In genomic region chr11:73267122-73267846, GRCh38 we compare ENCODE assay signal across 29 cellular contexts. TPM values are rescaled to one million over a fixed set of nuclear protein-coding genes. Genes with fewer than 3 reads are reported as not detected.
A peak's percentile ranks its signal among the peaks of the same experiment; 100 is the strongest.
DNase-seq lines count a peak whose midpoint lies in the region; ATAC-seq and TF ChIP-seq lines count a peak whose summit lies in the region.
"Had no signal": no experiment of that assay in that cellular context is flagged by ENCODE, and none has a peak within 500 bp of the region (broad histone marks: within the 10 kb centered on the region; RNA-seq: fewer than 3 reads in every experiment).

No MANE protein-coding gene starts in this region.

- peak overlapping the region; percentile 33; the same call in 1 of the 2 replicates for H2AFZ ChIP-seq in Loucy (ENCODE audit: low read length)
- no peak overlapping the region for H2AFZ ChIP-seq in mesenchymal stem cell (ENCODE audit: low read depth, low read length)
- H2AFZ ChIP-seq: parathyroid adenoma had no signal

- peaks cover 42% of the 10 kb centered on the region for H3K27me3 Mint-ChIP-seq in activated CD8-positive, alpha-beta memory T cell treated with anti-CD3 and anti-CD28 coated beads, Interleukin-2, amount 10 ng/mL, durations not matched to agents 7 days and 5 days

- H3K9me2 ChIP-seq in Loucy (replicated peaks; ENCODE audit: low read depth, low read length): no peaks in the 10 kb centered on the region

- H3K27me3 ChIP-seq in Loucy (ENCODE audit: insufficient read depth, low read length, poor library complexity, severe bottlenecking): no peaks in the 10 kb centered on the region
- H3K27me3 ChIP-seq in mesenchymal stem cell (ENCODE audit: control insufficient read depth in 1 of 2, insufficient read depth in 1 of 2, low read length in 2 of 2): peaks cover 10 to 29% of the 10 kb centered on the region in 2 experiments
- H3K27me3 ChIP-seq in thoracic aorta (replicated peaks; ENCODE audit: insufficient read depth): no peaks in the 10 kb centered on the region
- H3K27me3 ChIP-seq in lower lobe of right lung (ENCODE audit: low read depth): peaks cover 22% of the 10 kb centered on the region

- H3K14ac ChIP-seq in mesenchymal stem cell (ENCODE audit: low read length in 2 of 2): no peak overlapping the region

- H3K18ac ChIP-seq in mesenchymal stem cell (ENCODE audit: low read depth in 1 of 2, low read length in 2 of 2): no peak overlapping the region

- no peak overlapping the region for H2AK5ac ChIP-seq in mesenchymal stem cell (ENCODE audit: low read length, severe bottlenecking)

- no peaks in the 10 kb centered on the region for H3K79me1 ChIP-seq in mesenchymal stem cell (replicated peaks; ENCODE audit: low read length, poor library complexity, severe bottlenecking)

- intact Hi-C loops in lower lobe of right lung (cut with DNase I): no loop called here

- no peaks in the 10 kb centered on the region for H4K20me1 ChIP-seq in Loucy (ENCODE audit: insufficient read depth, low read length, poor library complexity, severe bottlenecking)

- H3K36me3 ChIP-seq in Loucy (ENCODE audit: insufficient read depth, low read length): no peaks in the 10 kb centered on the region
- H3K36me3 ChIP-seq in mesenchymal stem cell (ENCODE audit: control insufficient read depth in 1 of 2, insufficient read depth in 2 of 2, low read depth in 1 of 2, low read length in 2 of 2): no peaks in the 10 kb centered on the region
- H3K36me3 ChIP-seq in thoracic aorta: no peaks in the 10 kb centered on the region
- no peaks in the 10 kb centered on the region for H3K36me3 ChIP-seq in lower lobe of right lung
- H3K36me3 ChIP-seq: adrenal gland, brain microvascular endothelial cell, heart right ventricle, sigmoid colon, upper lobe of right lung had no signal

- CTCF ChIA-PET in activated CD8-positive, alpha-beta memory T cell treated with anti-CD3 and anti-CD28 coated beads, Interleukin-2, amount 10 ng/mL, durations not matched to agents 7 days and 5 days (lab: Charles Lee): interaction anchor here (0.8 to 1.0 kb wide), 2 partner anchors 13 to 31 kb away, joined by 3 read pairs; no protein-coding TSS in a partner anchor

- H2BK12ac ChIP-seq in mesenchymal stem cell (ENCODE audit: low read length in 2 of 2): no peak overlapping the region

- H3K4me3 Mint-ChIP-seq in activated CD8-positive, alpha-beta memory T cell treated with anti-CD3 and anti-CD28 coated beads, Interleukin-2, amount 10 ng/mL, durations not matched to agents 7 days and 5 days: no peak overlapping the region
- H3K4me3 Mint-ChIP-seq: mesothelial cell of epicardium; naive thymus-derived CD8-positive, alpha-beta T cell; stimulated activated naive CD8-positive, alpha-beta T cell treated with anti-CD3 and anti-CD28 coated beads, Interleukin-15, amount 100 ng/mL, for 72 hours had no signal

- no peak overlapping the region for H2BK5ac ChIP-seq in mesenchymal stem cell (ENCODE audit: low read depth, low read length, poor library complexity, severe bottlenecking)

- no peaks in the 10 kb centered on the region for H3K36me3 Mint-ChIP-seq in activated CD8-positive, alpha-beta memory T cell treated with anti-CD3 and anti-CD28 coated beads, Interleukin-2, amount 10 ng/mL, durations not matched to agents 7 days and 5 days
- H3K36me3 Mint-ChIP-seq: mesothelial cell of epicardium; naive thymus-derived CD8-positive, alpha-beta T cell had no signal

- no peaks in the 10 kb centered on the region for H3K9me3 Mint-ChIP-seq in activated CD8-positive, alpha-beta memory T cell treated with anti-CD3 and anti-CD28 coated beads, Interleukin-2, amount 10 ng/mL, durations not matched to agents 7 days and 5 days (ENCODE audit: low read depth)
- H3K9me3 Mint-ChIP-seq: naive thymus-derived CD8-positive, alpha-beta T cell; stimulated activated naive CD8-positive, alpha-beta T cell treated with anti-CD3 and anti-CD28 coated beads, Interleukin-15, amount 100 ng/mL, for 72 hours had no signal

- H3K4me1 Mint-ChIP-seq in activated CD8-positive, alpha-beta memory T cell treated with anti-CD3 and anti-CD28 coated beads, Interleukin-2, amount 10 ng/mL, durations not matched to agents 7 days and 5 days: peaks cover 9% of the 10 kb centered on the region

- H3K79me2 ChIP-seq in Loucy (ENCODE audit: insufficient read depth, low read length): no peaks in the 10 kb centered on the region
- H3K79me2 ChIP-seq: parathyroid adenoma had no signal

- H3K4me1 ChIP-seq in Loucy (ENCODE audit: insufficient read depth, low read length, poor library complexity, severe bottlenecking): peaks cover 9% of the 10 kb centered on the region
- peaks cover 16% of the 10 kb centered on the region for H3K4me1 ChIP-seq in mesenchymal stem cell (ENCODE audit: control insufficient read depth, insufficient read depth, low read depth, low read length)
- H3K4me1 ChIP-seq in thoracic aorta (ENCODE audit: control insufficient read depth in 1 of 2, low read depth in 2 of 2): peaks cover 7 to 35% of the 10 kb centered on the region in 2 donors
- peaks cover 28% of the 10 kb centered on the region for H3K4me1 ChIP-seq in lower lobe of right lung
- H3K4me1 ChIP-seq: adrenal gland, foreskin keratinocyte, parathyroid adenoma had no signal

- H4K91ac ChIP-seq in mesenchymal stem cell (ENCODE audit: low read length): no peak overlapping the region

- no peak overlapping the region for H3K27ac Mint-ChIP-seq in activated CD8-positive, alpha-beta memory T cell treated with anti-CD3 and anti-CD28 coated beads, Interleukin-2, amount 10 ng/mL, durations not matched to agents 7 days and 5 days
- H3K27ac Mint-ChIP-seq: mesothelial cell of epicardium; naive thymus-derived CD8-positive, alpha-beta T cell; stimulated activated naive CD8-positive, alpha-beta T cell treated with anti-CD3 and anti-CD28 coated beads, Interleukin-15, amount 100 ng/mL, for 72 hours had no signal

- H3K4me3 ChIP-seq in Loucy (ENCODE audit: low read length, poor library complexity, severe bottlenecking) (no peak overlapping the region), mesenchymal stem cell (ENCODE audit: insufficient read depth in 1 of 2, low read depth in 1 of 2, low read length in 2 of 2) (no peak overlapping the region), thoracic aorta (no peak overlapping the region), lower lobe of right lung (no peak overlapping the region)
- H3K4me3 ChIP-seq: adrenal gland, heart right ventricle, sigmoid colon, upper lobe of right lung had no signal

- H3K27ac ChIP-seq in mesenchymal stem cell (ENCODE audit: low read length, poor library complexity, severe bottlenecking) (no peak overlapping the region), thoracic aorta (peak overlapping the region; percentile 54 to 69), lower lobe of right lung (no peak overlapping the region)
- H3K27ac ChIP-seq: adrenal gland, brain microvascular endothelial cell, foreskin keratinocyte, HL-60, parathyroid adenoma, sigmoid colon, upper lobe of right lung had no signal

- WGBS in mesenchymal stem cell: 79% methylated on average over 3 of the region's 3 CpGs

- H3F3A ChIP-seq in Loucy (ENCODE audit: low read depth): no peaks in the 10 kb centered on the region

- H3K23ac ChIP-seq in mesenchymal stem cell (ENCODE audit: low read length in 2 of 2): no peak overlapping the region

- H3K9me3 ChIP-seq in Loucy (ENCODE audit: insufficient read depth, low read depth, low read length): no peaks in the 10 kb centered on the region
- H3K9me3 ChIP-seq in mesenchymal stem cell (ENCODE audit: control insufficient read depth, low read length): no peaks in the 10 kb centered on the region
- H3K9me3 ChIP-seq in thoracic aorta: no peaks in the 10 kb centered on the region
- no peaks in the 10 kb centered on the region for H3K9me3 ChIP-seq in lower lobe of right lung
- H3K9me3 ChIP-seq: adrenal gland, heart right ventricle, sigmoid colon, upper lobe of right lung had no signal

- no peak overlapping the region for H3K4ac ChIP-seq in mesenchymal stem cell (ENCODE audit: low read depth in 1 of 2, low read length in 2 of 2)

- no peak overlapping the region for H4K8ac ChIP-seq in mesenchymal stem cell (ENCODE audit: low read length)

- DNase-seq in activated CD8-positive, alpha-beta memory T cell treated with anti-CD3 and anti-CD28 coated beads, Interleukin-2, amount 50 U/mL, for 48 hours: peak; percentile 33
- no peak for DNase-seq in activated CD8-positive, alpha-beta memory T cell treated with anti-CD3 and anti-CD28 coated beads, Interleukin-2, amount 10 ng/mL, durations not matched to agents 7 days and 5 days
- DNase-seq in mesenchymal stem cell: no peak
- DNase-seq in thoracic aorta (ENCODE audit: low spot score): no peak
- DNase-seq in NCI-H2081 treated with DMSO at 0.1 percent for 48 hours (lab: John Stamatoyannopoulos, UW): no peak
- DNase-seq in lower lobe of right lung: no peak
- no peak for DNase-seq in activated naive CD4-positive, alpha-beta T cell treated with Interleukin-2 at 50 U/mL for 16 hours
- DNase-seq: activated naive CD4-positive, alpha-beta T cell; activated T-cell treated with anti-CD3 and anti-CD28 coated beads for 4 hours; brain microvascular endothelial cell; C1 segment of cervical spinal cord; foreskin keratinocyte; heart right ventricle; Kasumi-1; naive thymus-derived CD8-positive, alpha-beta T cell; NCI-H187; NCI-H226; NCI-H774; stimulated activated naive CD8-positive, alpha-beta T cell treated with anti-CD3 and anti-CD28 coated beads, Interleukin-15, amount 100 ng/mL, for 72 hours; upper lobe of right lung had no signal

- H3K9ac ChIP-seq in Loucy (ENCODE audit: low read depth, low read length, poor library complexity, severe bottlenecking) (no peak overlapping the region), mesenchymal stem cell (ENCODE audit: low read length) (no peak overlapping the region)
- H3K9ac ChIP-seq: parathyroid adenoma had no signal

- peak overlapping the region; percentile 17 for H2BK15ac ChIP-seq in mesenchymal stem cell (ENCODE audit: low read depth, poor library complexity, severe bottlenecking)

- TF ChIP-seq CTCF in Loucy (conservative IDR thresholded peaks at IDR 0.05; ENCODE audit: low read length): no peak
- TF ChIP-seq CTCF in thoracic aorta (IDR thresholded peaks at IDR 0.05): no peak
- no peak for TF ChIP-seq CTCF in lower lobe of right lung (IDR thresholded peaks at IDR 0.05)

- no peak overlapping the region for H2BK120ac ChIP-seq in mesenchymal stem cell (ENCODE audit: low read depth, low read length)

- ATAC-seq in activated CD8-positive, alpha-beta memory T cell treated with anti-CD3 and anti-CD28 coated beads, Interleukin-2, amount 10 ng/mL, durations not matched to agents 7 days and 5 days: no peak
- ATAC-seq in thoracic aorta (ENCODE audit: insufficient number of reproducible peaks, low FRiP score, low read depth): no peak
- ATAC-seq in lower lobe of right lung: no peak
- ATAC-seq: esophagus mucosa; foreskin keratinocyte; HCT116; naive thymus-derived CD8-positive, alpha-beta T cell; stimulated activated naive CD8-positive, alpha-beta T cell treated with anti-CD3 and anti-CD28 coated beads, Interleukin-15, amount 100 ng/mL, for 72 hours; upper lobe of right lung had no signal

- H3K4me2 ChIP-seq in Loucy (ENCODE audit: low read depth, low read length, poor library complexity, severe bottlenecking) (no peak overlapping the region), mesenchymal stem cell (ENCODE audit: low read length, poor library complexity, severe bottlenecking) (no peak overlapping the region)

RNA-seq across cellular contexts. Expression of gene P2RY6, which starts 4.9 kb away (rescaled TPM):
- not detected for total RNA-seq in activated CD8-positive, alpha-beta memory T cell treated with anti-CD3 and anti-CD28 coated beads, Interleukin-2, amount 10 ng/mL, durations not matched to agents 7 days and 5 days
- polyA plus RNA-seq in mesenchymal stem cell (2013, experiment 1 of 2): 0.35 TPM
- 0.21 TPM for polyA plus RNA-seq in mesenchymal stem cell (2013, experiment 2 of 2)
- 10 to 100 TPM in 1 of 2 donors, 1 to 10 TPM in 1; 7.7 to 13.4 TPM for total RNA-seq in thoracic aorta
- total RNA-seq in lower lobe of right lung: 3.6 TPM
- total RNA-seq: foreskin keratinocyte, OCI-LY7 had no signal
- polyA plus RNA-seq: foreskin keratinocyte; naive thymus-derived CD8-positive, alpha-beta T cell had no signal

RNA-seq across cellular contexts. Expression of gene ARHGEF17, which starts 40.8 kb away (rescaled TPM):
- total RNA-seq in activated CD8-positive, alpha-beta memory T cell treated with anti-CD3 and anti-CD28 coated beads, Interleukin-2, amount 10 ng/mL, durations not matched to agents 7 days and 5 days: not detected
- polyA plus RNA-seq in mesenchymal stem cell (2013, experiment 1 of 2): 69.6 TPM
- 65.7 TPM for polyA plus RNA-seq in mesenchymal stem cell (2013, experiment 2 of 2)
- total RNA-seq in thoracic aorta: 100 to 1,000 TPM; 244 to 308 TPM
- total RNA-seq in lower lobe of right lung: 56.5 TPM
- total RNA-seq: naive thymus-derived CD8-positive, alpha-beta T cell had no signal

RNA-seq across cellular contexts. Expression of gene P2RY2, which starts 49.2 kb away (rescaled TPM):
- total RNA-seq in activated CD8-positive, alpha-beta memory T cell treated with anti-CD3 and anti-CD28 coated beads, Interleukin-2, amount 10 ng/mL, durations not matched to agents 7 days and 5 days: not detected
- 0.01 TPM for polyA plus RNA-seq in mesenchymal stem cell (2013, experiment 1 of 2)
- polyA plus RNA-seq in mesenchymal stem cell (2013, experiment 2 of 2): 0.03 TPM
- total RNA-seq in thoracic aorta (1 to 10 TPM; 3.5 to 5.7 TPM), lower lobe of right lung (6.5 TPM)
- total RNA-seq: naive thymus-derived CD8-positive, alpha-beta T cell; OCI-LY7 had no signal
- polyA plus RNA-seq: naive thymus-derived CD8-positive, alpha-beta T cell had no signal

Comparison
In these comparisons a context has a peak if more than half of its experiments do, and no peak if none do; other contexts are left out.
1. H3K27ac ChIP-seq: peak in thoracic aorta (2 of 2); none in mesenchymal stem cell (single experiment) and lower lobe of right lung (single experiment).
2. RNA of gene ARHGEF17, which starts 40.8 kb away (total RNA-seq): 244 to 308 TPM in thoracic aorta and 56.5 TPM in lower lobe of right lung (single experiment); not detected in activated CD8-positive, alpha-beta memory T cell treated with anti-CD3 and anti-CD28 coated beads, Interleukin-2, amount 10 ng/mL, durations not matched to agents 7 days and 5 days; every median in the first group is over 10 times any median in the second.